ENCODE assay signal across 1 cellular context in genomic region chr6:32193096-32193495, GRCh38.
TF ChIP-seq lines count a peak whose summit lies in the region.

No MANE protein-coding gene starts in this region.

TF ChIP-seq in GM12878, 131 proteins besides CTCF, POLR2A, EP300 and RAD21:
- TF ChIP-seq IKZF1 (conservative IDR thresholded peaks at IDR 0.05) (0 out of 2 replicates have a peak, but pooled peaks have one; percentile 12), CBFB (IDR thresholded peaks at IDR 0.05; ENCODE audit: low read depth) (peak; percentile 1; the same call in 1 of the 2 replicates), ZBTB40 (IDR thresholded peaks at IDR 0.05; ENCODE audit: borderline replicate concordance) (0 out of 2 replicates have a peak, but pooled peaks have one; percentile 11)
